Comparison of ENCODE assay signal across 8 cellular contexts in the genomic region with DNA sequence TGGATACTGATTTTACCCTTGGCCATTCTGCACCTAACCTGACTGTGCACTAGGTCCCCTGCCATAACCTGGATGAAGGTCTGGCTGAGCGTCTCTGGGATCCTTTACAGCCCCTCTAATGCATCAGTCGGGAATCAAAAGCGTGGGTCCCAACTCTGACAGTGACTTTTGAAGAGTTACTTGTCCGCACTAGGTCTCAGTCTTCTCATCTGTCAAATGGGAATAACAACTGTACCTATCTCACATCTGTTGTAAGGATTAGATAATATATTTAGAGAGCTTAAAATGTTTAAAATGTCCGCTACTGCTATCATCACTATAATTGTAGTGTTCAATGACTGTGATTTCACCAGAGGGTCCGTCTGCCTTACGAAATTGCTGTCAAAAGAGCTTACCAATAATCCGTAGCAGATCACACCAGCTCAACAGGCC. TPM values are rescaled to one million over a fixed set of nuclear protein-coding genes. Genes with fewer than 3 reads are reported as not detected.
DNase-seq lines count a peak whose midpoint lies in the region; ATAC-seq, FAIRE-seq and TF ChIP-seq lines count a peak whose summit lies in the region.

No MANE protein-coding gene starts in this region.

- intact Hi-C loops in lower lobe of right lung (cut with DNase I) (no loop called here), upper lobe of right lung (cut with DNase I) (no loop called here)

- no peaks in the 10 kb centered on the region for H3K27me3 Mint-ChIP-seq in activated naive CD4-positive, alpha-beta T cell treated with anti-CD3 and anti-CD28 coated beads, Interleukin-2, amount 50 U/mL, for 24 hours
- no peaks in the 10 kb centered on the region for H3K27me3 Mint-ChIP-seq in astrocyte (ENCODE audit: low read depth, unreplicated experiment)

- peak overlapping the region; percentile 81 for H2AFZ ChIP-seq in astrocyte (ENCODE audit: low read depth, low read length)

- ATAC-seq in lower lobe of right lung, result no peak
- no peak for ATAC-seq in upper lobe of right lung
- no peak for ATAC-seq in HG02885 (IDR thresholded peaks at IDR 0.05; ENCODE audit: poor library complexity, unreplicated experiment)
- no peak for ATAC-seq in GM21786 (IDR thresholded peaks at IDR 0.05; ENCODE audit: unreplicated experiment)

- H3K27me3 ChIP-seq in astrocyte (ENCODE audit: insufficient read depth, low read length) (peaks cover 2% of the 10 kb centered on the region), lower lobe of right lung (ENCODE audit: low read depth) (no peaks in the 10 kb centered on the region), upper lobe of right lung (no peaks in the 10 kb centered on the region)

- no peaks in the 10 kb centered on the region for H3K9me3 Mint-ChIP-seq in activated naive CD4-positive, alpha-beta T cell treated with anti-CD3 and anti-CD28 coated beads, Interleukin-2, amount 50 U/mL, for 24 hours
- no peaks in the 10 kb centered on the region for H3K9me3 Mint-ChIP-seq in astrocyte (ENCODE audit: unreplicated experiment)

- peak overlapping the region; percentile 96 for H3K4me3 Mint-ChIP-seq in activated naive CD4-positive, alpha-beta T cell treated with anti-CD3 and anti-CD28 coated beads, Interleukin-2, amount 50 U/mL, for 24 hours
- peak overlapping the region; percentile 97 for H3K4me3 Mint-ChIP-seq in astrocyte (ENCODE audit: unreplicated experiment)

- no peak for FAIRE-seq in astrocyte (lab: Jason Lieb, UNC)

- peak overlapping the region; percentile 88 for H3K4me2 ChIP-seq in astrocyte (ENCODE audit: low read length)

- H3K79me2 ChIP-seq in astrocyte (ENCODE audit: insufficient read depth, low read length), result peaks cover 50% of the 10 kb centered on the region

- H3K4me3 ChIP-seq in astrocyte (ENCODE audit: insufficient read depth, low read depth, low read length) (peak overlapping the region; percentile 77), lower lobe of right lung (peak overlapping the region; percentile 79), upper lobe of right lung (peak overlapping the region; percentile 96)

- H3K9ac ChIP-seq in astrocyte (ENCODE audit: low read length), result peak overlapping the region; percentile 86

- H3K4me1 ChIP-seq in astrocyte (ENCODE audit: insufficient read depth, low read length) (peaks cover 3% of the 10 kb centered on the region), lower lobe of right lung (peaks cover 29% of the 10 kb centered on the region), upper lobe of right lung (peaks cover 22% of the 10 kb centered on the region)

- H3K9me3 ChIP-seq in astrocyte (ENCODE audit: insufficient read depth, low read depth, low read length) (no peaks in the 10 kb centered on the region), lower lobe of right lung (no peaks in the 10 kb centered on the region), upper lobe of right lung (no peaks in the 10 kb centered on the region)

- H3K27ac ChIP-seq in astrocyte (ENCODE audit: low read depth, low read length), result peak overlapping the region; percentile 61
- H3K27ac ChIP-seq in lower lobe of right lung, result peak overlapping the region; percentile 93
- H3K27ac ChIP-seq in upper lobe of right lung, result peak overlapping the region; percentile 95

- peak overlapping the region; percentile 72 for H3K27ac Mint-ChIP-seq in activated naive CD4-positive, alpha-beta T cell treated with anti-CD3 and anti-CD28 coated beads, Interleukin-2, amount 50 U/mL, for 24 hours
- H3K27ac Mint-ChIP-seq in astrocyte (ENCODE audit: unreplicated experiment), result peak overlapping the region; percentile 49

- peaks cover 25% of the 10 kb centered on the region for H4K20me1 ChIP-seq in astrocyte (ENCODE audit: insufficient read depth, low read length)

- TF ChIP-seq CTCF in astrocyte (IDR thresholded peaks at IDR 0.05; ENCODE audit: insufficient read depth, low read depth, low read length), result no peak
- TF ChIP-seq CTCF in lower lobe of right lung (IDR thresholded peaks at IDR 0.05), result no peak
- no peak for TF ChIP-seq CTCF in upper lobe of right lung (IDR thresholded peaks at IDR 0.05)

- H3K36me3 ChIP-seq in astrocyte (ENCODE audit: insufficient read depth, low read length), result no peaks in the 10 kb centered on the region
- H3K36me3 ChIP-seq in lower lobe of right lung, result no peaks in the 10 kb centered on the region
- H3K36me3 ChIP-seq in upper lobe of right lung, result no peaks in the 10 kb centered on the region

- peaks cover 1% of the 10 kb centered on the region for H3K36me3 Mint-ChIP-seq in activated naive CD4-positive, alpha-beta T cell treated with anti-CD3 and anti-CD28 coated beads, Interleukin-2, amount 50 U/mL, for 24 hours
- peaks cover 2% of the 10 kb centered on the region for H3K36me3 Mint-ChIP-seq in astrocyte (ENCODE audit: low read depth, unreplicated experiment)

- no peak for DNase-seq in activated naive CD4-positive, alpha-beta T cell (lab: John Stamatoyannopoulos, UW)
- no peak for DNase-seq in astrocyte (ENCODE audit: low read depth)
- no peak for DNase-seq in lower lobe of right lung
- no peak for DNase-seq in upper lobe of right lung
- no peak for DNase-seq in kidney glomerular epithelial cell (lab: John Stamatoyannopoulos, UW)

- H3K4me1 Mint-ChIP-seq in activated naive CD4-positive, alpha-beta T cell treated with anti-CD3 and anti-CD28 coated beads, Interleukin-2, amount 50 U/mL, for 24 hours, result peaks cover 62% of the 10 kb centered on the region
- H3K4me1 Mint-ChIP-seq in astrocyte (ENCODE audit: low read depth, unreplicated experiment), result peaks cover 12% of the 10 kb centered on the region

RNA-seq across cellular contexts. Expression of a gene that starts 0.7 kb away (rescaled TPM):
- 9.3 and 9.9 TPM in 2 replicates for total RNA-seq in astrocyte
- 9.6 TPM for total RNA-seq in lower lobe of right lung
- total RNA-seq in upper lobe of right lung, result 9.5 TPM

RNA-seq across cellular contexts. Expression of a gene that starts 36.0 kb away (rescaled TPM):
- 41.6 and 44.2 TPM in 2 replicates for total RNA-seq in astrocyte
- 58.2 TPM for total RNA-seq in lower lobe of right lung
- 68.6 TPM for total RNA-seq in upper lobe of right lung
